ENCODE assay signal across 10 cellular contexts in the genomic region with DNA sequence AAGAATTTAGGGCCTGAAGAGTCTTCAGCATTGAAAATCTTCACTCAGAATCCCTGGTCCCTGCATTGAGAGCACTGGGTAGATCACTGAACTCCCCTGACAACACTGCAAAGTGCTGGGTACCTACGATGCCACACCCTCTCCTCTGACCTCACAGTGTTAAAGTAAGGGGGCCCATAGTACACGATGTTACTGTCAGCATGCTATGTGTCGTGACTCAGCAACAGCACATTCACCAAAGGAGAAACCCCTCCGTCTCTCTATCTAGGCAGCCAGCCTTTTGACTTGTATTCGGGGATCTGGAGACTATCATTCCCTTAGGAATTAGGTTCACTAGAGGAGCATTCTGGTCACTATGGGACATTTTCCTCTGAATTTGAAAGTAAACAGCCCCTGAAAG.
"Had no signal": no experiment of that assay in that cellular context is flagged by ENCODE, and none has a peak within 500 bp of the region (broad histone marks: within the 10 kb centered on the region; RNA-seq: fewer than 3 reads in every experiment).

No MANE protein-coding gene starts in this region.

- H2AFZ ChIP-seq: neural progenitor cell had no signal

- DNase-seq: activated CD4-positive, CD25-positive, alpha-beta regulatory T cell; activated naive CD4-positive, alpha-beta T cell treated with anti-CD3 and anti-CD28 coated beads, Interleukin-2, amount 10 ng/mL, durations not matched to agents 7 days and 5 days; amniotic stem cell; foreskin keratinocyte; small intestine had no signal

- H3K27me3 ChIP-seq: esophagus muscularis mucosa, foreskin keratinocyte, neural progenitor cell, pancreas, tibial artery had no signal

- ATAC-seq: foreskin keratinocyte; pancreas; stimulated activated memory B cell treated with anti-CD40 and anti-IgM and Interleukin-4, amounts not matched to agents 10 μg/mL and 1 μg/mL and 100 μg/mL, for 72 hours had no signal

- H3K4me1 ChIP-seq: foreskin keratinocyte, neural progenitor cell, pancreas had no signal

- H3K4me2 ChIP-seq: neural progenitor cell had no signal

- H3K27ac ChIP-seq: esophagus muscularis mucosa, foreskin keratinocyte, neural progenitor cell, pancreas, tibial artery had no signal

- H3K36me3 ChIP-seq: neural progenitor cell had no signal

- H3K9ac ChIP-seq: neural progenitor cell had no signal

- H3K9me3 ChIP-seq: esophagus muscularis mucosa, pancreas, tibial artery had no signal

- H3K4me3 ChIP-seq: esophagus muscularis mucosa, neural progenitor cell, pancreas, tibial artery had no signal
